In the genomic region with DNA sequence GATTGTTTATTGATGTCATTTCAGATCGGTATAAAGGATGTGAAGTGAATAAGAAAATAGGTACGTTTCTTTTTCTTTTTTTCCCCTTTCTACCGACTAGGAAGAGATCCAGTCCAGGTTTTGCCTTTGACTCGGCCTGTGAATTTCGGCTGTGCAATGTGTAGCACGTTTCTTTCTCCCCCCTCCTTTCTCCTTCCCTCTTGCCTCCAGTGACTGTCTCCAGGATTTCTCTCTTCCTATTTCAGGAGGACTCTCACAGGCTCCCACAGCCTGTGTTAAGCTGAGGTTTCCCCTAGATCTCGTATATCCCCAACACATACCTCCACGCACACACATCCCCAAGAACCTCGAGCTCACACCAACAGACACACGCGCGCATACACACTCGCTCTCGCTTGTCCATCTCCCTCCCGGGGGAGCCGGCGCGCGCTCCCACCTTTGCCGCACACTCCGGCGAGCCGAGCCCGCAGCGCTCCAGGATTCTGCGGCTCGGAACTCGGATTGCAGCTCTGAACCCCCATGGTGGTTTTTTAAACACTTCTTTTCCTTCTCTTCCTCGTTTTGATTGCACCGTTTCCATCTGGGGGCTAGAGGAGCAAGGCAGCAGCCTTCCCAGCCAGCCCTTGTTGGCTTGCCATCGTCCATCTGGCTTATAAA, we compare ENCODE assay signal across 8 cellular contexts. TPM values are rescaled to one million over a fixed set of nuclear protein-coding genes. Genes with fewer than 3 reads are reported as not detected.
A peak's percentile ranks its signal among the peaks of the same experiment; 100 is the strongest.
DNase-seq lines count a peak whose midpoint lies in the region; ATAC-seq and TF ChIP-seq lines count a peak whose summit lies in the region.

TSS of gene GPC6 (plus strand) at position 185 of the 657 bp plus-strand sequence.

- H3K9ac ChIP-seq in KMS-11, result peak within 1 kb of the TSS; percentile 85
- H3K9ac ChIP-seq in fibroblast of lung (ENCODE audit: insufficient read depth, low read length), result peak within 1 kb of the TSS; percentile 51

- peaks cover 4% of the 10 kb centered on the region for H3K36me3 Mint-ChIP-seq in nephron (ENCODE audit: low read depth)

- no peaks in the 10 kb centered on the region for H3K27me3 ChIP-seq in AG04450 (ENCODE audit: control insufficient read depth, insufficient read depth, low read length)
- H3K27me3 ChIP-seq in KMS-11 (ENCODE audit: insufficient read depth, low read depth), result no peaks in the 10 kb centered on the region
- H3K27me3 ChIP-seq in fibroblast of lung (ENCODE audit: control insufficient read depth, insufficient read depth, low read length), result no peaks in the 10 kb centered on the region

- DNase-seq in AG04450 (ENCODE audit: low read depth, low spot score) (peak; percentile 88), SHP77 (lab: John Stamatoyannopoulos, UW) (peak; percentile 96 to 97), fibroblast of lung (ENCODE audit: low read depth in 2 of 2) (peak; percentile 96 to 98), foreskin melanocyte (no peak)

- no peaks in the 10 kb centered on the region; the same call in 1 of the 2 replicates for H3K9me3 ChIP-seq in AG04450 (ENCODE audit: control insufficient read depth, insufficient read depth, low read length)
- H3K9me3 ChIP-seq in fibroblast of lung (ENCODE audit: control insufficient read depth, insufficient read depth, low read depth, low read length), result no peaks in the 10 kb centered on the region

- ATAC-seq in HG03196 (IDR thresholded peaks at IDR 0.05; ENCODE audit: unreplicated experiment) (no peak), HG02571 (IDR thresholded peaks at IDR 0.05; ENCODE audit: unreplicated experiment) (no peak)

- no peaks in the 10 kb centered on the region for H4K20me1 ChIP-seq in KMS-11 (ENCODE audit: insufficient read depth)
- H4K20me1 ChIP-seq in fibroblast of lung (ENCODE audit: control insufficient read depth, extremely low read depth, insufficient read depth, low read length), result no peaks in the 10 kb centered on the region

- H3K36me3 ChIP-seq in KMS-11 (ENCODE audit: insufficient read depth) (no peaks in the 10 kb centered on the region), fibroblast of lung (ENCODE audit: control insufficient read depth, insufficient read depth, low read length) (no peaks in the 10 kb centered on the region)

- H3K79me2 ChIP-seq in KMS-11 (ENCODE audit: insufficient read depth, low read depth) (peaks cover 48% of the 10 kb centered on the region), fibroblast of lung (ENCODE audit: control insufficient read depth, insufficient read depth, low read length) (peaks cover 13% of the 10 kb centered on the region)

- peaks cover 33% of the 10 kb centered on the region for H3K4me1 ChIP-seq in KMS-11 (ENCODE audit: low read depth, poor library complexity, severe bottlenecking)
- H3K4me1 ChIP-seq in fibroblast of lung (ENCODE audit: control insufficient read depth, extremely low read depth, insufficient read depth, low read length), result no peaks in the 10 kb centered on the region

- peaks cover 2% of the 10 kb centered on the region for H3K9me3 Mint-ChIP-seq in nephron

- peaks cover 48% of the 10 kb centered on the region for H3K4me1 Mint-ChIP-seq in nephron

- TF ChIP-seq CTCF in AG04450 (IDR thresholded peaks at IDR 0.05; ENCODE audit: low read depth, low read length) (no peak), KMS-11 (conservative IDR thresholded peaks at IDR 0.05; ENCODE audit: low read depth, low read length) (no peak), fibroblast of lung (conservative IDR thresholded peaks at IDR 0.05 in 1 of 2, IDR thresholded peaks at IDR 0.05 in 1 of 2; ENCODE audit: low read depth in 1 of 2, low read length in 2 of 2) (no peak), nephron (IDR thresholded peaks at IDR 0.05; ENCODE audit: unreplicated experiment in 3 of 3) (no peak)

- peak within 1 kb of the TSS; percentile 95 to 98 (median 96) for H3K4me3 Mint-ChIP-seq in nephron

- POLR2A ChIA-PET in AG04450 (lab: Yijun Ruan, JAX), result interaction anchor here (0.5 kb wide), 1 partner anchor 542 kb away, joined by 3 read pairs; no protein-coding TSS in a partner anchor

- H3K27ac Mint-ChIP-seq in nephron, result peak within 1 kb of the TSS; percentile 95 to 98 (median 96)

- peak within 1 kb of the TSS; percentile 71 for H2AFZ ChIP-seq in KMS-11 (ENCODE audit: low read depth)
- peak within 1 kb of the TSS; percentile 54 for H2AFZ ChIP-seq in fibroblast of lung (ENCODE audit: low read length)

- peak within 1 kb of the TSS; percentile 95 for H3K4me2 ChIP-seq in KMS-11
- peak within 1 kb of the TSS; percentile 82 for H3K4me2 ChIP-seq in fibroblast of lung (ENCODE audit: extremely low read depth, insufficient read depth, low read length)

- H3K27me3 Mint-ChIP-seq in nephron (ENCODE audit: low read depth), result no peaks in the 10 kb centered on the region

- H3K4me3 ChIP-seq in AG04450 (ENCODE audit: low read depth, low read length) (peak within 1 kb of the TSS; percentile 80), KMS-11 (IDR thresholded peaks at IDR 0.05; ENCODE audit: insufficient read depth, low read depth, low read length) (no peak within 1 kb of the TSS), fibroblast of lung (replicated peaks in 1 of 4; ENCODE audit: control extremely low read depth in 1 of 4, insufficient read depth in 1 of 4, low read depth in 3 of 4, low read length in 4 of 4) (peak within 1 kb of the TSS; percentile 58 to 80 (median 78))

- H3K27ac ChIP-seq in AG04450 (ENCODE audit: low read depth, low read length) (peak within 1 kb of the TSS; percentile 91), KMS-11 (peak within 1 kb of the TSS; percentile 84), fibroblast of lung (ENCODE audit: insufficient read depth, low read length) (peak within 1 kb of the TSS; percentile 82)

- CTCF ChIA-PET in AG04450 (lab: Charles Lee), result interaction anchor here (1.1 to 1.7 kb wide), 4 partner anchors 509 to 1135 kb away, joined by 3 to 5 read pairs (median 4); no protein-coding TSS in a partner anchor

RNA-seq across cellular contexts. Expression of gene GPC6, which starts in this region (rescaled TPM):
- polyA plus RNA-seq in AG04450 (2011; rRNA removed), result 40.4 and 41.1 TPM in 2 replicates
- polyA minus RNA-seq in AG04450 (2011; rRNA and poly(A)+ RNA removed), result 88.6 and 111 TPM in 2 replicates
- total RNA-seq in fibroblast of lung, result 33.7 and 50.3 TPM in 2 replicates
- 11.2 and 24.9 TPM in 2 replicates for polyA plus RNA-seq in fibroblast of lung
- 8.2 and 18.1 TPM in 2 replicates for polyA plus RNA-seq in fibroblast of lung (2012)
- 8.4 and 42.6 TPM in 2 replicates for polyA minus RNA-seq in fibroblast of lung (ENCODE audit: low replicate concordance)
